1 cellular context compared by ENCODE assay signal in the genomic region with DNA sequence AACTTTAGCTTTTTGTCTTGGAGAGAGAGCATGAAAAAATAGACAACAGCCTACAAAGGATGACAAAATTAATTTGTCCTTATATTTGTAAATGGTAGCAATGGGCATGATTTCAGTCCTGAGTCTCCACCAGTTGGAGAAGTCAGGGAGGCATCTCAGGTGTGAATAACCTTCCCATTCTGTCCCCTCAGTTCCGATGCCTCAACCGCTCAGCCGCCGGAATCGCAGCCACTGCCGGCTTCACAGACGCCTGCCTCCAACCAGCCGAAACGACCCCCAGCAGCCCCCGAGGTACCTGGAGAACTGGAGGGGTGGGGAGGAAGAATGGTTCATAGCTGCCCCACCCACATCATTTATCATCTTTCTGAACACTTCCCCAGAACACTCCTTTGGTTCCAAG.
TF ChIP-seq lines count a peak whose summit lies in the region.

No MANE protein-coding gene starts in this region.

TF ChIP-seq in SK-N-SH treated with all-trans-retinoic acid at 6 μM for 48 hours, 23 proteins besides CTCF, POLR2A, EP300 and RAD21 (continued from another document):
- TF ChIP-seq, protein P1, sequence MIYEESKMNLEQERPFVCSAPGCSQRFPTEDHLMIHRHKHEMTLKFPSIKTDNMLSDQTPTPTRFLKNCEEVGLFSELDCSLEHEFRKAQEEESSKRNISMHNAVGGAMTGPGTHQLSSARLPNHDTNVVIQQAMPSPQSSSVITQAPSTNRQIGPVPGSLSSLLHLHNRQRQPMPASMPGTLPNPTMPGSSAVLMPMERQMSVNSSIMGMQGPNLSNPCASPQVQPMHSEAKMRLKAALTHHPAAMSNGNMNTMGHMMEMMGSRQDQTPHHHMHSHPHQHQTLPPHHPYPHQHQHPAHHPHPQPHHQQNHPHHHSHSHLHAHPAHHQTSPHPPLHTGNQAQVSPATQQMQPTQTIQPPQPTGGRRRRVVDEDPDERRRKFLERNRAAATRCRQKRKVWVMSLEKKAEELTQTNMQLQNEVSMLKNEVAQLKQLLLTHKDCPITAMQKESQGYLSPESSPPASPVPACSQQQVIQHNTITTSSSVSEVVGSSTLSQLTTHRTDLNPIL (CRISPR knock-in tag; IDR thresholded peaks at IDR 0.05; ENCODE audit: low read depth): no peak
- TF ChIP-seq ZNF565 (CRISPR knock-in tag; conservative IDR thresholded peaks at IDR 0.05; ENCODE audit: low read depth) (no peak), TOX (CRISPR knock-in tag; IDR thresholded peaks at IDR 0.05; ENCODE audit: borderline replicate concordance) (no peak), CSDC2 (CRISPR knock-in tag; IDR thresholded peaks at IDR 0.05) (no peak), TCF4 (CRISPR knock-in tag; IDR thresholded peaks at IDR 0.05; ENCODE audit: borderline replicate concordance) (no peak)
TF ChIP-seq in SK-N-SH treated with all-trans-retinoic acid at 6 μM for 48 hours: peak in this region for 0.
